ENCODE assay signal across 9 cellular contexts in the genomic region with DNA sequence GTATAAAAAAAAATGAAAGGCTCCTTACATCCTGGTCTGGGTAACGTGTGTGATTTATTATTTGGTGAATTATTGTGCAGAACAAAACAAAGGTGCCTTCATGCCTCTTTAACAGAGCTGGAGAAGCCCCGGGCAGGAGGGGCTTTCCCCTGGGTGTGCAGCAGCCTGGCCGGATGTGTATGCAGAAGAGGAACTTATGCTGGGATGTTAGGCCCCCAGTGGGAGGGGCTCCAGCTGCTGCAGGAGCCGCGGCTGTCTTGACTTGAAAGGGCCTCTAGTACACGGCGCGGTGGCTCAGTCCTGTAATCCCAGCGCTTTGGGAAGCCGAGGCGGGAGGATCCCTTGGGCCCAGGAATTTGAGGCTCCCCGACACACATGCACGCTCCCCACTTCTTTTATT. TPM values are rescaled to one million over a fixed set of nuclear protein-coding genes. Genes with fewer than 3 reads are reported as not detected.
A peak's percentile ranks its signal among the peaks of the same experiment; 100 is the strongest.
DNase-seq lines count a peak whose midpoint lies in the region; ATAC-seq and TF ChIP-seq lines count a peak whose summit lies in the region.
"Had no signal": no experiment of that assay in that cellular context is flagged by ENCODE, and none has a peak within 500 bp of the region (broad histone marks: within the 10 kb centered on the region; RNA-seq: fewer than 3 reads in every experiment).

No MANE protein-coding gene starts in this region.

- peaks cover 1% of the 10 kb centered on the region for H3K36me3 Mint-ChIP-seq in activated naive CD4-positive, alpha-beta T cell treated with anti-CD3 and anti-CD28 coated beads for 36 hours (ENCODE audit: low read depth)
- peaks cover 16% of the 10 kb centered on the region for H3K36me3 Mint-ChIP-seq in nephron (ENCODE audit: low read depth)

- TF ChIP-seq CTCF in nephron (IDR thresholded peaks at IDR 0.05; ENCODE audit: unreplicated experiment in 3 of 3): no peak

- intact Hi-C loops in activated naive CD4-positive, alpha-beta T cell treated with anti-CD3 and anti-CD28 coated beads for 36 hours (cut with micrococcal nuclease): loop anchor here (1.0 kb wide), 1 partner anchor 16 kb away; a partner anchor contains a TSS

- H3K4me1 Mint-ChIP-seq in activated naive CD4-positive, alpha-beta T cell treated with anti-CD3 and anti-CD28 coated beads for 36 hours (ENCODE audit: low read depth): peaks cover 21% of the 10 kb centered on the region
- peaks cover 23% of the 10 kb centered on the region for H3K4me1 Mint-ChIP-seq in nephron

- CTCF ChIA-PET in activated naive CD4-positive, alpha-beta T cell treated with anti-CD3 and anti-CD28 coated beads for 36 hours (lab: Charles Lee): interaction anchor here (0.7 kb wide), 1 partner anchor 85 kb away, joined by 4 read pairs; no protein-coding TSS in a partner anchor

- no peak overlapping the region for H3K27ac ChIP-seq in SK-N-MC
- H3K27ac ChIP-seq: adrenal gland had no signal

- H3K4me3 ChIP-seq in SK-N-MC: no peak overlapping the region
- H3K4me3 ChIP-seq: adrenal gland had no signal

- H3K9ac ChIP-seq in SK-N-MC (ENCODE audit: insufficient read length): no peak overlapping the region

- H3K27ac Mint-ChIP-seq in activated naive CD4-positive, alpha-beta T cell treated with anti-CD3 and anti-CD28 coated beads for 36 hours: peak overlapping the region; percentile 56
- H3K27ac Mint-ChIP-seq in nephron: peak overlapping the region; percentile 72 to 94 (median 86)

- DNase-seq in NK-92 (lab: John Stamatoyannopoulos, UW; ENCODE audit: unreplicated experiment) (peak; percentile 10), SK-N-MC (ENCODE audit: low read depth, low spot score) (peak; percentile 5), NCI-H187 (lab: John Stamatoyannopoulos, UW) (no peak), NCI-H446 (lab: John Stamatoyannopoulos, UW) (no peak)
- DNase-seq in NK-92 treated with Interleukin-12 subunit alpha and Interleukin-12 subunit beta, amount 100 ng/mL, for 24 hours (lab: John Stamatoyannopoulos, UW): no peak
- DNase-seq in activated naive CD4-positive, alpha-beta T cell treated with anti-CD3 and anti-CD28 coated beads for 36 hours: peak; percentile 83

- peak; percentile 100 for ATAC-seq in HG03095 (IDR thresholded peaks at IDR 0.05; ENCODE audit: unreplicated experiment)

- H3K36me3 ChIP-seq in SK-N-MC (ENCODE audit: insufficient read depth, low read length): peaks cover 3% of the 10 kb centered on the region; the same call in 1 of the 2 replicates

- peak overlapping the region; percentile 41 for H3K4me3 Mint-ChIP-seq in activated naive CD4-positive, alpha-beta T cell treated with anti-CD3 and anti-CD28 coated beads for 36 hours
- H3K4me3 Mint-ChIP-seq in nephron: peak overlapping the region; percentile 11 to 54 (median 37)

- H3K27me3 Mint-ChIP-seq in activated naive CD4-positive, alpha-beta T cell treated with anti-CD3 and anti-CD28 coated beads for 36 hours (ENCODE audit: low read depth): no peaks in the 10 kb centered on the region
- peaks cover 8% of the 10 kb centered on the region for H3K27me3 Mint-ChIP-seq in nephron (ENCODE audit: low read depth)

- H3K9me3 Mint-ChIP-seq in activated naive CD4-positive, alpha-beta T cell treated with anti-CD3 and anti-CD28 coated beads for 36 hours: no peaks in the 10 kb centered on the region
- peaks cover 11% of the 10 kb centered on the region for H3K9me3 Mint-ChIP-seq in nephron

- no peaks in the 10 kb centered on the region for H3K9me3 ChIP-seq in SK-N-MC (ENCODE audit: low read depth, low read length)
- H3K9me3 ChIP-seq: adrenal gland had no signal

RNA-seq across cellular contexts. Expression of a gene that starts 16.0 kb away (rescaled TPM):
- total RNA-seq in activated naive CD4-positive, alpha-beta T cell treated with anti-CD3 and anti-CD28 coated beads for 36 hours: 10 to 100 TPM; 13.4 to 15.1 TPM

Comparison
In these comparisons a context has a peak if more than half of its experiments do, and no peak if none do; other contexts are left out.
1. DNase-seq: peak in NK-92 (single experiment), SK-N-MC (single experiment) and activated naive CD4-positive, alpha-beta T cell treated with anti-CD3 and anti-CD28 coated beads for 36 hours (single experiment); none in NK-92 treated with Interleukin-12 subunit alpha and Interleukin-12 subunit beta, amount 100 ng/mL, for 24 hours (single experiment), NCI-H187 (0 of 2) and NCI-H446 (0 of 2).